23 cellular contexts compared by ENCODE assay signal in the genomic region with DNA sequence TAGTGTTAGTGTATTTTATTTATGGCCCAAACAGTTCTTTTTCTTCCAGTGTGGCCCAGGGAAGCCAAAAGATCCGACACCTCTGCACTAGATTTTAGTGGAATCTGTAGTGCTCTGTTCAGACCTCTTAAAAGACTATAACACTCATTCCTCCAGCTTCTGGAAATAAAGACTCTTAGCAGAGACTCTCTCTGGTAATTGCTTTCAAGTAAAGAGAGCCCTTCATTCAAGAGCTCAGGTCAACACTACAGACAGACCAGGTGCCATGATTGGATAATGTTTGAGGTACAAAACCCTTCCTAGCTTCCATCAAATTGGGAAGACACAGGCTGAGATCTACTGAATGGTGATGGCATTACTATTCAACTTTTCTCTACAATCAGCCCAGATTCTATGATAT.
"Had no signal": no experiment of that assay in that cellular context is flagged by ENCODE, and none has a peak within 500 bp of the region (broad histone marks: within the 10 kb centered on the region; RNA-seq: fewer than 3 reads in every experiment).

No MANE protein-coding gene starts in this region.

- H3K9me3 ChIP-seq: SJCRH30, SK-N-SH had no signal

- H3K36me3 ChIP-seq: SJCRH30 had no signal

- ATAC-seq: activated T-helper 17 cell treated with anti-CD3 and anti-CD28 coated beads, Interleukin-2, amount 50 U/mL, for 72 hours; Panc1; Right ventricle myocardium inferior had no signal

- H3K27me3 ChIP-seq: SJCRH30 had no signal

- H3K4me3 ChIP-seq: SJCRH30 had no signal

- H3K4me1 ChIP-seq: SJCRH30 had no signal

- DNase-seq: activated CD4-positive, alpha-beta memory T cell treated with anti-CD3 and anti-CD28 coated beads for 36 hours; activated CD4-positive, alpha-beta T cell treated with anti-CD3 and anti-CD28 coated beads, Interleukin-2, amount 10 ng/mL, durations not matched to agents 7 days and 5 days; activated CD4-positive, CD25-positive, alpha-beta regulatory T cell; activated CD8-positive, alpha-beta memory T cell treated with anti-CD3 and anti-CD28 coated beads for 24 hours; activated gamma-delta T cell; activated naive CD4-positive, alpha-beta T cell treated with anti-CD3 and anti-CD28 coated beads for 36 hours; activated T-cell treated with anti-CD3 and anti-CD28 coated beads, Interleukin-2, amount 50 U/mL, for 48 hours; amygdala; IMR-90; Kasumi-1; KBM-7; NCI-H146; NCI-H1930; NCI-H748 treated with DMSO at 0.1 percent for 48 hours; OCI-M1; RPMI8226; SJCRH30; SK-N-SH; T-helper 1 cell had no signal

- H3K27ac ChIP-seq: SJCRH30, VCaP had no signal
